ENCODE assay signal across 8 cellular contexts in genomic region chr3:5188419-5189405, GRCh38. TPM values are rescaled to one million over a fixed set of nuclear protein-coding genes. Genes with fewer than 3 reads are reported as not detected.
A peak's percentile ranks its signal among the peaks of the same experiment; 100 is the strongest.
DNase-seq lines count a peak whose midpoint lies in the region; ATAC-seq and TF ChIP-seq lines count a peak whose summit lies in the region.

No MANE protein-coding gene starts in this region.

- TF ChIP-seq CTCF in neural cell (IDR thresholded peaks at IDR 0.05; ENCODE audit: poor library complexity, severe bottlenecking) = no peak

- H3K27me3 Mint-ChIP-seq in activated CD4-positive, alpha-beta memory T cell treated with anti-CD3 and anti-CD28 coated beads, Interleukin-2, amount 10 ng/mL, durations not matched to agents 7 days and 5 days = no peaks in the 10 kb centered on the region

- ATAC-seq in GM19467 (IDR thresholded peaks at IDR 0.05; ENCODE audit: unreplicated experiment) = no peak

- TF ChIP-seq EP300 in neural cell (conservative IDR thresholded peaks at IDR 0.05; ENCODE audit: poor library complexity, severe bottlenecking) = no peak

- H3K36me3 ChIP-seq in neural cell (ENCODE audit: insufficient read depth, low read length) = no peaks in the 10 kb centered on the region

- no peaks in the 10 kb centered on the region for H3K27me3 ChIP-seq in neural cell (ENCODE audit: insufficient read depth, low read depth, low read length)

- CTCF ChIA-PET in activated CD4-positive, alpha-beta memory T cell treated with anti-CD3 and anti-CD28 coated beads, Interleukin-2, amount 10 ng/mL, durations not matched to agents 7 days and 5 days (lab: Charles Lee) = interaction anchor here (0.5 to 5.2 kb wide), 7 partner anchors 7 to 222 kb away, joined by 3 to 33 read pairs (median 4); partner anchors contain the start of gene ARL8B

- no peaks in the 10 kb centered on the region for H3K9me2 ChIP-seq in neural cell (ENCODE audit: insufficient read depth, low read length)

- H3K27ac Mint-ChIP-seq in activated CD4-positive, alpha-beta memory T cell treated with anti-CD3 and anti-CD28 coated beads, Interleukin-2, amount 10 ng/mL, durations not matched to agents 7 days and 5 days = peak overlapping the region; percentile 96

- peak overlapping the region; percentile 79 for H3K9ac ChIP-seq in neural cell (ENCODE audit: low read length)

- POLR2A ChIA-PET in activated CD4-positive, alpha-beta memory T cell treated with anti-CD3 and anti-CD28 coated beads, Interleukin-2, amount 10 ng/mL, durations not matched to agents 7 days and 5 days (lab: Charles Lee) = interaction anchor here (0.9 to 5.6 kb wide), 18 partner anchors 8 to 695 kb away, joined by 3 to 195 read pairs (median 4); partner anchors contain the start of genes ARL8B, BHLHE40 and ITPR1

- TF ChIP-seq RAD21 in neural cell (conservative IDR thresholded peaks at IDR 0.05) = no peak

- no peaks in the 10 kb centered on the region for H3F3A ChIP-seq in neural cell (ENCODE audit: insufficient read depth, low read length, poor library complexity, severe bottlenecking)

- no peaks in the 10 kb centered on the region for H3K9me3 Mint-ChIP-seq in activated CD4-positive, alpha-beta memory T cell treated with anti-CD3 and anti-CD28 coated beads, Interleukin-2, amount 10 ng/mL, durations not matched to agents 7 days and 5 days

- peak; percentile 41 for DNase-seq in DMS 273 (lab: John Stamatoyannopoulos, UW; ENCODE audit: unreplicated experiment)
- no peak for DNase-seq in DMS 273 treated with DMSO at 0.1 percent for 48 hours (lab: John Stamatoyannopoulos, UW)
- peak; percentile 21 to 49 for DNase-seq in NCI-H526 (lab: John Stamatoyannopoulos, UW)
- peak; percentile 65 for DNase-seq in activated CD4-positive, alpha-beta memory T cell treated with anti-CD3 and anti-CD28 coated beads, Interleukin-2, amount 10 ng/mL, durations not matched to agents 7 days and 5 days
- DNase-seq in epithelial cell of prostate (ENCODE audit: low read depth, low spot score) = no peak
- DNase-seq in DMS79 (lab: John Stamatoyannopoulos, UW) = no peak

- peak overlapping the region; percentile 99 for H3K27ac ChIP-seq in epithelial cell of prostate
- no peak overlapping the region for H3K27ac ChIP-seq in neural cell (ENCODE audit: low read length)

- peak overlapping the region; percentile 87 for H3K4me3 ChIP-seq in neural cell (ENCODE audit: low read length)

- no peaks in the 10 kb centered on the region for H4K20me1 ChIP-seq in neural cell (ENCODE audit: insufficient read depth)

- H3K36me3 Mint-ChIP-seq in activated CD4-positive, alpha-beta memory T cell treated with anti-CD3 and anti-CD28 coated beads, Interleukin-2, amount 10 ng/mL, durations not matched to agents 7 days and 5 days (ENCODE audit: low read depth) = peaks cover 43% of the 10 kb centered on the region

- no peak overlapping the region for H2AFZ ChIP-seq in neural cell (ENCODE audit: low read depth, low read length)

- peak overlapping the region; percentile 98 for H3K4me3 Mint-ChIP-seq in activated CD4-positive, alpha-beta memory T cell treated with anti-CD3 and anti-CD28 coated beads, Interleukin-2, amount 10 ng/mL, durations not matched to agents 7 days and 5 days

- peaks cover 43% of the 10 kb centered on the region for H3K4me1 Mint-ChIP-seq in activated CD4-positive, alpha-beta memory T cell treated with anti-CD3 and anti-CD28 coated beads, Interleukin-2, amount 10 ng/mL, durations not matched to agents 7 days and 5 days

- peak overlapping the region; percentile 79 for H3K4me2 ChIP-seq in neural cell (ENCODE audit: low read length)

- H3K79me2 ChIP-seq in neural cell (replicated peaks; ENCODE audit: insufficient read depth, low read length) = peaks cover 28% of the 10 kb centered on the region

- no peaks in the 10 kb centered on the region for H3K9me3 ChIP-seq in neural cell (ENCODE audit: low read length)

TF ChIP-seq in neural cell, 6 proteins besides CTCF, POLR2A, EP300 and RAD21:
- TF ChIP-seq REST (IDR thresholded peaks at IDR 0.05; ENCODE audit: borderline replicate concordance) (no peak), SMC3 (conservative IDR thresholded peaks at IDR 0.05; ENCODE audit: poor library complexity) (no peak), MXI1 (conservative IDR thresholded peaks at IDR 0.05; ENCODE audit: poor library complexity, severe bottlenecking) (no peak), POLR2AphosphoS5 (IDR thresholded peaks at IDR 0.05) (no peak), EZH2 (IDR thresholded peaks at IDR 0.05; ENCODE audit: borderline replicate concordance, insufficient read depth, low read length, poor library complexity, severe bottlenecking) (no peak), TAF1 (IDR thresholded peaks at IDR 0.05; ENCODE audit: low read depth) (no peak)

RNA-seq across cellular contexts. Expression of gene EDEM1, which starts 1.2 kb away (rescaled TPM):
- total RNA-seq in activated CD4-positive, alpha-beta memory T cell treated with anti-CD3 and anti-CD28 coated beads, Interleukin-2, amount 10 ng/mL, durations not matched to agents 7 days and 5 days = 100 to 1,000 TPM; 148 to 150 TPM
- polyA plus RNA-seq in neural cell = 11.9 and 13.6 TPM in 2 replicates
- 9.3 and 22.6 TPM in 2 replicates for polyA minus RNA-seq in neural cell

Comparison
In these comparisons a context has a peak if more than half of its experiments do, and no peak if none do; other contexts are left out.
1. DNase-seq: peak in DMS 273 (single experiment), NCI-H526 (2 of 2) and activated CD4-positive, alpha-beta memory T cell treated with anti-CD3 and anti-CD28 coated beads, Interleukin-2, amount 10 ng/mL, durations not matched to agents 7 days and 5 days (single experiment); none in DMS 273 treated with DMSO at 0.1 percent for 48 hours (single experiment), epithelial cell of prostate (single experiment) and DMS79 (single experiment).